21 cellular contexts compared by ENCODE assay signal in genomic region chr10:58318346-58318745, GRCh38. TPM values are rescaled to one million over a fixed set of nuclear protein-coding genes. Genes with fewer than 3 reads are reported as not detected.
A peak's percentile ranks its signal among the peaks of the same experiment; 100 is the strongest.
DNase-seq lines count a peak whose midpoint lies in the region; ATAC-seq and TF ChIP-seq lines count a peak whose summit lies in the region.
"Had no signal": no experiment of that assay in that cellular context is flagged by ENCODE, and none has a peak within 500 bp of the region (broad histone marks: within the 10 kb centered on the region; RNA-seq: fewer than 3 reads in every experiment).

No MANE protein-coding gene starts in this region.

- no peak overlapping the region for H3K14ac ChIP-seq in IMR-90 (replicated peaks; ENCODE audit: low read depth, low read length)

- WGBS in IMR-90 (ENCODE audit: extremely low coverage in 2 of 2, insufficient read length in 1 of 2), 2 experiments = no CpG with 5 or more reads among the region's 2 CpGs

- H3K18ac ChIP-seq in IMR-90 (ENCODE audit: low read depth, low read length) = no peak overlapping the region

- H3K4me2 ChIP-seq in IMR-90 (ENCODE audit: low read depth, low read length) = no peak overlapping the region
- H3K4me2 ChIP-seq: BLaER1 treated with 17β-estradiol and CSF1 and Interleukin-3, amounts not matched to agents 10 nM and 100 nM had no signal

- no peak overlapping the region for H2AFZ ChIP-seq in IMR-90 (replicated peaks; ENCODE audit: low read length, poor library complexity)

- H3K9ac ChIP-seq in IMR-90 (ENCODE audit: low read depth, low read length) = no peak overlapping the region
- H3K9ac ChIP-seq: BLaER1 treated with 17β-estradiol and CSF1 and Interleukin-3, amounts not matched to agents 10 nM and 100 nM had no signal

- no peak for TF ChIP-seq RAD21 in IMR-90 (IDR thresholded peaks at IDR 0.05; ENCODE audit: low read length)

- H3K9me3 ChIP-seq in IMR-90 (ENCODE audit: control insufficient read depth, insufficient read depth, low read length) = no peaks in the 10 kb centered on the region
- H3K9me3 ChIP-seq: BLaER1 treated with 17β-estradiol and CSF1 and Interleukin-3, amounts not matched to agents 10 nM and 100 nM; Caco-2; SJCRH30 had no signal

- peak; percentile 15 for DNase-seq in IMR-90
- DNase-seq in astrocyte of the hippocampus (ENCODE audit: low read depth, low spot score) = peak; percentile 20
- peak; percentile 56 for DNase-seq in fibroblast of the aortic adventitia (ENCODE audit: low read depth)
- DNase-seq in RKO (ENCODE audit: low spot score) = no peak
- no peak for DNase-seq in LoVo (ENCODE audit: low spot score)
- DNase-seq: Caco-2; CD4-positive, alpha-beta memory T cell; DMS153; H9; KBM-7; NCI-H1092 treated with DMSO at 0.1 percent for 48 hours; NCI-H1436 treated with DMSO at 0.1 percent for 48 hours; NCI-H1930; NCI-H2227 treated with DMSO at 0.1 percent for 48 hours; NCI-H510A; NK-92 treated with Interleukin-12 subunit alpha and Interleukin-12 subunit beta, amount 100 ng/mL, for 24 hours had no signal

- ATAC-seq in IMR-90 (ENCODE audit: low read depth) (no peak), GM18907 (IDR thresholded peaks at IDR 0.05; ENCODE audit: unreplicated experiment) (no peak), GM21515 (IDR thresholded peaks at IDR 0.05; ENCODE audit: unreplicated experiment) (no peak)
- ATAC-seq: Panc1 had no signal

- H3K4ac ChIP-seq in IMR-90 (ENCODE audit: low read depth, low read length) = no peak overlapping the region

- H2BK15ac ChIP-seq in IMR-90 (ENCODE audit: low read depth, low read length) = no peak overlapping the region

- no peaks in the 10 kb centered on the region for H3K9me1 ChIP-seq in IMR-90 (ENCODE audit: insufficient read depth, low read length)

- no peaks in the 10 kb centered on the region for H3K36me3 ChIP-seq in IMR-90 (ENCODE audit: control insufficient read depth, insufficient read depth, low read length)
- H3K36me3 ChIP-seq: BLaER1 treated with 17β-estradiol and CSF1 and Interleukin-3, amounts not matched to agents 10 nM and 100 nM; SJCRH30 had no signal

- no peak overlapping the region for H2AK5ac ChIP-seq in IMR-90 (ENCODE audit: low read depth, low read length)

- no peak for TF ChIP-seq CTCF in IMR-90 (conservative IDR thresholded peaks at IDR 0.05; ENCODE audit: low read depth, low read length)
- TF ChIP-seq CTCF in fibroblast of the aortic adventitia (IDR thresholded peaks at IDR 0.05; ENCODE audit: insufficient read depth, low read length) = no peak

- no peak overlapping the region for H3K23ac ChIP-seq in IMR-90 (ENCODE audit: low read depth, low read length)

- BruUV-seq in IMR-90 (replicated peaks; lab: Mats Ljungman, UMichigan) = no TSS peak

- no peaks in the 10 kb centered on the region for H3K4me1 ChIP-seq in IMR-90 (ENCODE audit: control insufficient read depth, insufficient read depth, low read length)

- H4K20me1 ChIP-seq in IMR-90 (ENCODE audit: insufficient read depth, low read length) = no peaks in the 10 kb centered on the region
- H4K20me1 ChIP-seq: BLaER1 treated with 17β-estradiol and CSF1 and Interleukin-3, amounts not matched to agents 10 nM and 100 nM had no signal

- H3K27me3 ChIP-seq in IMR-90 (ENCODE audit: control insufficient read depth, insufficient read depth, low read length) = peaks cover 2% of the 10 kb centered on the region; the same call in 1 of the 2 replicates
- H3K27me3 ChIP-seq: BLaER1 treated with 17β-estradiol and CSF1 and Interleukin-3, amounts not matched to agents 10 nM and 100 nM; SJCRH30 had no signal

- H4K8ac ChIP-seq in IMR-90 (ENCODE audit: low read depth in 2 of 2, low read length in 2 of 2) = no peak overlapping the region

- POLR2A ChIA-PET in IMR-90 (lab: Charles Lee; ENCODE audit: unreplicated experiment) = no interaction called here

- CTCF ChIA-PET in IMR-90 (lab: Yijun Ruan, JAX) = no interaction called here

- H3K4me3 ChIP-seq in IMR-90 (ENCODE audit: insufficient read depth, low read depth, low read length) (no peak overlapping the region), fibroblast of the aortic adventitia (ENCODE audit: low read depth, low read length) (no peak overlapping the region)
- H3K4me3 ChIP-seq: BLaER1 treated with 17β-estradiol and CSF1 and Interleukin-3, amounts not matched to agents 10 nM and 100 nM; SJCRH30 had no signal

- intact Hi-C loops in IMR-90 (cut with micrococcal nuclease) = no loop called here

- TF ChIP-seq POLR2A in IMR-90 (IDR thresholded peaks at IDR 0.05; ENCODE audit: low read depth, low read length) = no peak

- no peaks in the 10 kb centered on the region for H3K79me1 ChIP-seq in IMR-90 (ENCODE audit: low read depth in 1 of 2, low read length in 2 of 2)

- H2BK20ac ChIP-seq in IMR-90 (ENCODE audit: low read depth, low read length) = no peak overlapping the region

- no peak overlapping the region for H2BK120ac ChIP-seq in IMR-90 (ENCODE audit: low read depth, low read length)

- no peak overlapping the region for H4K91ac ChIP-seq in IMR-90 (ENCODE audit: insufficient read depth, low read depth, low read length)

- H3K27ac ChIP-seq in IMR-90 (ENCODE audit: insufficient read depth, low read length) = no peak overlapping the region
- H3K27ac ChIP-seq: BLaER1 treated with 17β-estradiol and CSF1 and Interleukin-3, amounts not matched to agents 10 nM and 100 nM; SJCRH30 had no signal

- H2BK5ac ChIP-seq in IMR-90 (ENCODE audit: low read depth, low read length, poor library complexity, severe bottlenecking) = no peak overlapping the region

- dilution Hi-C loops in IMR-90 (cut with HindIII; ENCODE audit: low sequenced_read_pairs, unreplicated experiment) = loop anchor here (25.0 kb wide), 1 partner anchor 131 kb away; no protein-coding TSS in a partner anchor

- in situ Hi-C loops in IMR-90 (cut with MboI; ENCODE audit: low sequenced_read_pairs) = no loop called here

- no peak overlapping the region for H2AK9ac ChIP-seq in IMR-90 (replicated peaks; ENCODE audit: low read depth, low read length, poor library complexity)

- no peak overlapping the region for H4K5ac ChIP-seq in IMR-90 (ENCODE audit: low read depth, low read length)

- H3K56ac ChIP-seq in IMR-90 (ENCODE audit: extremely low read depth, insufficient read depth, low read length) = no peak overlapping the region

TF ChIP-seq in IMR-90, 13 proteins besides CTCF, POLR2A, EP300 and RAD21:
- TF ChIP-seq BHLHE40 (IDR thresholded peaks at IDR 0.05; ENCODE audit: low read depth, low read length) = no peak
- no peak for TF ChIP-seq ELK1 (IDR thresholded peaks at IDR 0.05; ENCODE audit: borderline replicate concordance, low read depth, low read length)
- no peak for TF ChIP-seq RCOR1 (IDR thresholded peaks at IDR 0.05; ENCODE audit: insufficient replicate concordance, low read length)

RNA-seq across cellular contexts. Expression of gene UBE2D1, which starts 16.5 kb away (rescaled TPM):
- total RNA-seq in IMR-90 (2012; rRNA removed) (9.1 and 15.8 TPM in 2 replicates), fibroblast of the aortic adventitia (ENCODE audit: low replicate concordance) (5.7 and 25.0 TPM in 2 replicates)
- 9.5 and 9.7 TPM in 2 replicates for polyA plus RNA-seq in IMR-90 (2012; rRNA removed)
- 9.3 and 11.2 TPM in 2 replicates for polyA plus RNA-seq in IMR-90 (2012; cell fraction: cytosol; rRNA removed)
- polyA plus RNA-seq in IMR-90 (2012; cell fraction: nucleus; rRNA removed; ENCODE audit: low replicate concordance) = 2.4 and 6.1 TPM in 2 replicates

RNA-seq across cellular contexts. Expression of gene CISD1, which starts 49.4 kb away (rescaled TPM):
- 25.8 and 34.6 TPM in 2 replicates for total RNA-seq in IMR-90 (2012; rRNA removed)
- polyA plus RNA-seq in IMR-90 (2012; rRNA removed) = 25.7 and 28.2 TPM in 2 replicates
- polyA plus RNA-seq in IMR-90 (2012; cell fraction: cytosol; rRNA removed) = 6.6 and 13.8 TPM in 2 replicates
- polyA plus RNA-seq in IMR-90 (2012; cell fraction: nucleus; rRNA removed; ENCODE audit: low replicate concordance) = 2.0 and 16.6 TPM in 2 replicates
- 63.8 and 82.9 TPM in 2 replicates for total RNA-seq in fibroblast of the aortic adventitia (ENCODE audit: low replicate concordance)

RNA-seq across cellular contexts. Expression of gene IPMK, which starts 50.7 kb away (rescaled TPM):
- total RNA-seq in IMR-90 (2012; rRNA removed) = 2.0 and 5.0 TPM in 2 replicates
- polyA plus RNA-seq in IMR-90 (2012; rRNA removed) = 0.69 and 0.89 TPM in 2 replicates
- polyA plus RNA-seq in IMR-90 (2012; cell fraction: cytosol; rRNA removed) = 0.13 and 0.25 TPM in 2 replicates
- 0.21 and 1.0 TPM in 2 replicates for polyA plus RNA-seq in IMR-90 (2012; cell fraction: nucleus; rRNA removed; ENCODE audit: low replicate concordance)
- total RNA-seq in fibroblast of the aortic adventitia (ENCODE audit: low replicate concordance) = 3.0 and 7.3 TPM in 2 replicates

Comparison
In these comparisons a context has a peak if more than half of its experiments do, and no peak if none do; other contexts are left out.
1. DNase-seq: peak in IMR-90 (single experiment), astrocyte of the hippocampus (single experiment) and fibroblast of the aortic adventitia (single experiment); none in RKO (single experiment) and LoVo (single experiment).